In genomic region chr6:25750911-25751310, GRCh38 we compare ENCODE assay signal across 25 cellular contexts. TPM values are rescaled to one million over a fixed set of nuclear protein-coding genes. Genes with fewer than 3 reads are reported as not detected.
"Had no signal": no experiment of that assay in that cellular context is flagged by ENCODE, and none has a peak within 500 bp of the region (broad histone marks: within the 10 kb centered on the region; RNA-seq: fewer than 3 reads in every experiment).

No MANE protein-coding gene starts in this region.

- H3K9me3 Mint-ChIP-seq: activated naive CD4-positive, alpha-beta T cell treated with anti-CD3 and anti-CD28 coated beads, Interleukin-2, amount 50 U/mL, for 72 hours; activated naive CD8-positive, alpha-beta T cell treated with anti-CD3 and anti-CD28 coated beads, Interleukin-2, amount 50 U/mL, for 24 hours; activated T-cell treated with anti-CD3 and anti-CD28 coated beads, Interleukin-2, amount 50 U/mL, for 24 hours; activated T-helper 1 cell treated with anti-CD3 and anti-CD28 coated beads, Interleukin-12 subunit alpha, Interleukin-12 subunit beta, Interleukin-2, Interleukin-4 antibody, amounts not matched to agents 30 ng/mL and 10 ng/mL and 1 ng/mL, durations not matched to agents 14 hours and 24 hours and 36 hours; central memory CD8-positive, alpha-beta T cell; T-helper 1 cell treated with Interleukin-12 subunit alpha and Interleukin-12 subunit beta and Interleukin-4 antibody, amounts not matched to agents 30 μg/mL and 1 μg/mL, for 36 hours had no signal

- H3K36me3 Mint-ChIP-seq: activated naive CD4-positive, alpha-beta T cell treated with anti-CD3 and anti-CD28 coated beads, Interleukin-2, amount 50 U/mL, for 72 hours had no signal

- H3K4me1 ChIP-seq: ascending aorta, SJSA1 had no signal

- ATAC-seq: activated CD4-positive, CD25-positive, alpha-beta regulatory T cell treated with anti-CD3 and anti-CD28 coated beads, Interleukin-2, amount 50 U/mL, for 24 hours; activated CD8-positive, alpha-beta T cell treated with anti-CD3 and anti-CD28 coated beads, Interleukin-2, amount 10 ng/mL, durations not matched to agents 7 days and 5 days; activated naive CD4-positive, alpha-beta T cell treated with anti-CD3 and anti-CD28 coated beads, Interleukin-2, amount 50 U/mL, for 72 hours; activated naive CD8-positive, alpha-beta T cell treated with anti-CD3 and anti-CD28 coated beads, Interleukin-2, amount 50 U/mL, for 24 hours; body of pancreas; SK-N-SH treated with all-trans-retinoic acid at 6 μM for 48 hours had no signal

- H3K36me3 ChIP-seq: ascending aorta, MG63, SJSA1 had no signal

- H3K9ac ChIP-seq: KMS-11 had no signal

- H3K27me3 Mint-ChIP-seq: activated naive CD8-positive, alpha-beta T cell treated with anti-CD3 and anti-CD28 coated beads, Interleukin-2, amount 50 U/mL, for 24 hours; central memory CD8-positive, alpha-beta T cell had no signal

- H3K4me3 Mint-ChIP-seq: activated CD8-positive, alpha-beta T cell treated with anti-CD3 and anti-CD28 coated beads, Interleukin-2, amount 10 ng/mL, durations not matched to agents 7 days and 5 days; activated naive CD8-positive, alpha-beta T cell treated with anti-CD3 and anti-CD28 coated beads, Interleukin-2, amount 50 U/mL, for 24 hours; activated T-cell treated with anti-CD3 and anti-CD28 coated beads, Interleukin-2, amount 50 U/mL, for 24 hours; activated T-helper 1 cell treated with anti-CD3 and anti-CD28 coated beads, Interleukin-12 subunit alpha, Interleukin-12 subunit beta, Interleukin-2, Interleukin-4 antibody, amounts not matched to agents 30 ng/mL and 10 ng/mL and 1 ng/mL, durations not matched to agents 14 hours and 24 hours and 36 hours; central memory CD8-positive, alpha-beta T cell; T-helper 1 cell treated with Interleukin-12 subunit alpha and Interleukin-12 subunit beta and Interleukin-4 antibody, amounts not matched to agents 30 μg/mL and 1 μg/mL, for 36 hours had no signal

- H3K27me3 ChIP-seq: ascending aorta, body of pancreas, MG63, SJSA1 had no signal

- H3K27ac Mint-ChIP-seq: activated CD8-positive, alpha-beta T cell treated with anti-CD3 and anti-CD28 coated beads, Interleukin-2, amount 10 ng/mL, durations not matched to agents 7 days and 5 days; activated naive CD4-positive, alpha-beta T cell treated with anti-CD3 and anti-CD28 coated beads, Interleukin-2, amount 50 U/mL, for 72 hours; activated naive CD8-positive, alpha-beta T cell treated with anti-CD3 and anti-CD28 coated beads, Interleukin-2, amount 50 U/mL, for 24 hours; activated T-cell treated with anti-CD3 and anti-CD28 coated beads, Interleukin-2, amount 50 U/mL, for 24 hours; activated T-helper 1 cell treated with anti-CD3 and anti-CD28 coated beads, Interleukin-12 subunit alpha, Interleukin-12 subunit beta, Interleukin-2, Interleukin-4 antibody, amounts not matched to agents 30 ng/mL and 10 ng/mL and 1 ng/mL, durations not matched to agents 14 hours and 24 hours and 36 hours; T-helper 1 cell treated with Interleukin-12 subunit alpha and Interleukin-12 subunit beta and Interleukin-4 antibody, amounts not matched to agents 30 μg/mL and 1 μg/mL, for 36 hours had no signal

- H3K4me3 ChIP-seq: ascending aorta, body of pancreas, MG63, SJSA1 had no signal

- H3K4me1 Mint-ChIP-seq: activated naive CD8-positive, alpha-beta T cell treated with anti-CD3 and anti-CD28 coated beads, Interleukin-2, amount 50 U/mL, for 24 hours; central memory CD8-positive, alpha-beta T cell had no signal

- H3K27ac ChIP-seq: ascending aorta, KMS-11, SJSA1 had no signal

- DNase-seq: activated CD4-positive, alpha-beta T cell treated with anti-CD3 and anti-CD28 coated beads for 4 hours; activated CD4-positive, alpha-beta T cell treated with anti-CD3 and anti-CD28 coated beads, Interleukin-2, amount 50 U/mL, for 4 hours; activated CD8-positive, alpha-beta T cell treated with anti-CD3 and anti-CD28 coated beads, Interleukin-2, amount 10 ng/mL, durations not matched to agents 7 days and 5 days; activated effector memory CD4-positive, alpha-beta T cell treated with Interleukin-2 at 50 U/mL for 16 hours; activated naive CD4-positive, alpha-beta T cell; activated naive CD8-positive, alpha-beta T cell treated with anti-CD3 and anti-CD28 coated beads, Interleukin-2, amount 50 U/mL, for 24 hours; activated T-cell treated with anti-CD3 and anti-CD28 coated beads, Interleukin-2, amount 50 U/mL, for 24 hours; amniotic stem cell; body of pancreas; MG63; MV-4-11; NCI-H1105; NCI-H1436; NCI-H187; NCI-H510A treated with DMSO at 0.1 percent for 48 hours; SHP77 had no signal

- H3K9me3 ChIP-seq: ascending aorta, body of pancreas, MG63, SJSA1 had no signal

RNA-seq across cellular contexts. Expression of gene SLC17A4, which starts 3.6 kb away (rescaled TPM):
- total RNA-seq: activated CD8-positive, alpha-beta T cell treated with anti-CD3 and anti-CD28 coated beads, Interleukin-2, amount 10 ng/mL, durations not matched to agents 7 days and 5 days; activated naive CD4-positive, alpha-beta T cell treated with anti-CD3 and anti-CD28 coated beads, Interleukin-2, amount 50 U/mL, for 72 hours; activated T-helper 1 cell treated with anti-CD3 and anti-CD28 coated beads, Interleukin-12 subunit alpha, Interleukin-12 subunit beta, Interleukin-2, Interleukin-4 antibody, amounts not matched to agents 30 ng/mL and 10 ng/mL and 1 ng/mL, durations not matched to agents 14 hours and 24 hours and 36 hours; ascending aorta; SJSA1 had no signal
